ENCODE assay signal across 8 cellular contexts in the genomic region with DNA sequence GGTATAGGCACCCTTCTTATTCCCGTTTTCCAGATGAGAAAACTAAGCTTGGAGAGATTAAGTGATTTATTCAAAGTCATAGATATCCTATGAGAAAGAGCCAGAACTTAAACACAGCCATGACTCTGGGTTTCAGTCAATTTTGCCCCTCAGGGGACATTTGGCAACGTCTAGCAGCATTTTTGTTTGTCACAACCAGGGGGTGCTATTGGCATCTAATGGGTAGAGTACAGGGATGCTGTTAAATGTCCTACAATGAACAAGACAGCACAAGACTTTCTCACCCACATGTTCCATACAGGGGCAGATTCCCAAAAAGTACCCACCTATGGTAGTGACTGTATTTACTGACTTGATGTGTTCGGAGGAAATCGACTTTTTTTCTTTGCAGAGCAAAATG. TPM values are rescaled to one million over a fixed set of nuclear protein-coding genes. Genes with fewer than 3 reads are reported as not detected.
DNase-seq lines count a peak whose midpoint lies in the region; ATAC-seq, FAIRE-seq and TF ChIP-seq lines count a peak whose summit lies in the region.

No MANE protein-coding gene starts in this region.

- 21% methylated on average over 4 of the region's 4 CpGs for whole genome bisulfite sequencing in A549 (ENCODE audit: missing lambda C conversion rate)

- no peaks in the 10 kb centered on the region for H3K36me3 ChIP-seq in OCI-LY3 (replicated peaks; ENCODE audit: low read depth, low read length)

- no peak overlapping the region for H3K27ac ChIP-seq in A549
- no peak overlapping the region for H3K27ac ChIP-seq in OCI-LY3 (ENCODE audit: low read length)

- no peak overlapping the region for H3K4me3 ChIP-seq in A549
- H3K4me3 ChIP-seq in GM12875 (ENCODE audit: low read depth, low read length), result no peak overlapping the region
- no peak overlapping the region for H3K4me3 ChIP-seq in OCI-LY3 (ENCODE audit: low read length)
- no peak overlapping the region for H3K4me3 ChIP-seq in foreskin fibroblast (ENCODE audit: low read depth in 1 of 2, low read length in 2 of 2)

- H3K4me1 ChIP-seq in A549 (no peaks in the 10 kb centered on the region), OCI-LY3 (ENCODE audit: low read length) (no peaks in the 10 kb centered on the region)

- H2AFZ ChIP-seq in OCI-LY3 (ENCODE audit: low read depth, low read length), result no peak overlapping the region

- no peaks in the 10 kb centered on the region for H3K9me3 ChIP-seq in A549
- no peaks in the 10 kb centered on the region for H3K9me3 ChIP-seq in OCI-LY3 (ENCODE audit: insufficient read depth, low read length)

- peak; percentile 54 to 68 for TF ChIP-seq RAD21 in A549 (conservative IDR thresholded peaks at IDR 0.05 in 1 of 2, IDR thresholded peaks at IDR 0.05 in 1 of 2)

- CTCF ChIA-PET in A549 (lab: Yijun Ruan, JAX), result interaction anchor here (1.1 to 1.5 kb wide), 4 partner anchors 9 to 552 kb away, joined by 3 to 6 read pairs (median 4); no protein-coding TSS in a partner anchor

- no peaks in the 10 kb centered on the region for H4K20me1 ChIP-seq in OCI-LY3 (ENCODE audit: insufficient read depth, low read length)

- DNase-seq in A549 (ENCODE audit: low read depth in 1 of 2, low spot score in 1 of 2) (peak in 1 of 2 experiments; percentile 60), foreskin fibroblast (peak in 1 of 2 donors; percentile 65), MV-4-11 (lab: John Stamatoyannopoulos, UW) (no peak), activated gamma-delta T cell treated with Interleukin-2 at 50 U/mL for 16 hours (no peak)

- POLR2A ChIA-PET in A549 (lab: Yijun Ruan, JAX), result no interaction called here

- TF ChIP-seq CTCF in A549 (IDR thresholded peaks at IDR 0.05), result peak; percentile 44
- TF ChIP-seq CTCF in GM12875 (IDR thresholded peaks at IDR 0.05; ENCODE audit: borderline replicate concordance, insufficient read depth, low read depth, low read length), result peak; percentile 54; the same call in 1 of the 2 replicates
- TF ChIP-seq CTCF in OCI-LY3 (IDR thresholded peaks at IDR 0.05; ENCODE audit: low read depth, low read length), result peak; percentile 78
- TF ChIP-seq CTCF in foreskin fibroblast (IDR thresholded peaks at IDR 0.05; ENCODE audit: low read depth, low read length), result peak; percentile 63

- no peak for TF ChIP-seq EP300 in A549 (IDR thresholded peaks at IDR 0.05)

- FAIRE-seq in A549 (lab: Jason Lieb, UNC), result peak; percentile 73

- peak in 1 of 2 experiments; percentile 73; a peak in 3 of 6 replicates for ATAC-seq in A549
- ATAC-seq in GM18520 (IDR thresholded peaks at IDR 0.05; ENCODE audit: unreplicated experiment), result no peak
- ATAC-seq in GM21619 (IDR thresholded peaks at IDR 0.05; ENCODE audit: unreplicated experiment), result no peak

- H3K4me2 ChIP-seq in A549 (no peak overlapping the region), OCI-LY3 (ENCODE audit: low read length) (no peak overlapping the region)

- H3K27me3 ChIP-seq in OCI-LY3 (ENCODE audit: low read depth, low read length), result peaks cover 5% of the 10 kb centered on the region; the same call in 1 of the 2 replicates

- no peak overlapping the region for H3K9ac ChIP-seq in OCI-LY3 (ENCODE audit: low read length)

- no peak for TF ChIP-seq POLR2A in A549 (IDR thresholded peaks at IDR 0.05; ENCODE audit: low read length)

- no peaks in the 10 kb centered on the region for H3K79me2 ChIP-seq in OCI-LY3 (ENCODE audit: low read length)

TF ChIP-seq in A549, 52 proteins besides CTCF, POLR2A, EP300 and RAD21:
- no peak for TF ChIP-seq USF2 (IDR thresholded peaks at IDR 0.05)
- TF ChIP-seq SMC3 (IDR thresholded peaks at IDR 0.05), result peak; percentile 62

RNA-seq across cellular contexts. Expression of gene SHISA9, which starts 4.8 kb away (rescaled TPM):
- polyA plus RNA-seq in A549 (2011; rRNA removed) (0.09 and 0.16 TPM in 2 replicates), A549 (2017; fragmentation: RNase III; extraction: RNeasy Plus Mini Kit Qiagen cat#74134 plus additional on column Dnase treatment) (not detected in 3 replicates)
- under 0.01 TPM in 1 of 2 replicates, not detected in the other for polyA plus RNA-seq in A549 (2012; cell fraction: cytosol; rRNA removed)
- polyA plus RNA-seq in A549 (2012; cell fraction: nucleus; rRNA removed), result not detected in 2 replicates
- 0.08 and 0.68 TPM in 2 replicates for polyA minus RNA-seq in A549 (2011; rRNA and poly(A)+ RNA removed)
